Comparison of ENCODE assay signal across 20 cellular contexts in genomic region chr2:145524303-145524702, GRCh38.
DNase-seq lines count a peak whose midpoint lies in the region; ATAC-seq and TF ChIP-seq lines count a peak whose summit lies in the region.
"Had no signal": no experiment of that assay in that cellular context is flagged by ENCODE, and none has a peak within 500 bp of the region (broad histone marks: within the 10 kb centered on the region; RNA-seq: fewer than 3 reads in every experiment).

No MANE protein-coding gene starts in this region.

- H4K8ac ChIP-seq in mesenchymal stem cell (ENCODE audit: low read length), result no peak overlapping the region

- no peak overlapping the region for H3K18ac ChIP-seq in mesenchymal stem cell (ENCODE audit: low read depth in 1 of 2, low read length in 2 of 2)

- no peak overlapping the region for H3K4ac ChIP-seq in mesenchymal stem cell (ENCODE audit: low read depth in 1 of 2, low read length in 2 of 2)

- peak overlapping the region; percentile 63 for H2AFZ ChIP-seq in PC-9
- no peak overlapping the region for H2AFZ ChIP-seq in mesenchymal stem cell (ENCODE audit: low read depth, low read length)

- POLR2A ChIA-PET in PC-9 (lab: Charles Lee; ENCODE audit: unreplicated experiment), result no interaction called here

- peak overlapping the region; percentile 0 for H3K4me3 ChIP-seq in right cardiac atrium (ENCODE audit: low read length)
- H3K4me3 ChIP-seq in heart right ventricle, result peak overlapping the region in 1 of 10 donors; percentile 12
- H3K4me3 ChIP-seq in PC-9, result no peak overlapping the region
- H3K4me3 ChIP-seq in mesenchymal stem cell (ENCODE audit: insufficient read depth in 1 of 2, low read depth in 1 of 2, low read length in 2 of 2), result no peak overlapping the region
- H3K4me3 ChIP-seq: SJCRH30 had no signal

- TF ChIP-seq CTCF in heart right ventricle (IDR thresholded peaks at IDR 0.05) (no peak), PC-9 (conservative IDR thresholded peaks at IDR 0.05) (no peak)

- no peaks in the 10 kb centered on the region for H3K79me1 ChIP-seq in mesenchymal stem cell (replicated peaks; ENCODE audit: low read length, poor library complexity, severe bottlenecking)

- ATAC-seq in right cardiac atrium (no peak), heart right ventricle (no peak)
- ATAC-seq: Right ventricle myocardium inferior had no signal

- no peak overlapping the region for H2BK15ac ChIP-seq in mesenchymal stem cell (ENCODE audit: low read depth, poor library complexity, severe bottlenecking)

- no peaks in the 10 kb centered on the region for H4K20me1 ChIP-seq in PC-9 (ENCODE audit: insufficient read depth)

- no peaks in the 10 kb centered on the region for H3K79me2 ChIP-seq in PC-9 (ENCODE audit: low read depth)

- CTCF ChIA-PET in PC-9 (lab: Charles Lee), result no interaction called here

- no peak for DNase-seq in right cardiac atrium
- no peak for DNase-seq in heart right ventricle
- DNase-seq in PC-9, result no peak
- no peak for DNase-seq in mesenchymal stem cell
- no peak for DNase-seq in SKM-1 (lab: John Stamatoyannopoulos, UW; ENCODE audit: unreplicated experiment)
- DNase-seq in activated CD8-positive, alpha-beta memory T cell treated with anti-CD3 and anti-CD28 coated beads for 24 hours, result no peak
- DNase-seq in stimulated activated naive CD4-positive, alpha-beta T cell treated with Interleukin-2 at 50 U/mL for 16 hours (lab: John Stamatoyannopoulos, UW), result no peak
- DNase-seq: 8988T, DMS153, DND-41, H7, NCI-H1105 treated with DMSO at 0.1 percent for 48 hours, NCI-H146, NCI-H1930, NCI-H2107, NCI-H524 treated with DMSO at 0.1 percent for 48 hours, NCI-H82, SJCRH30 had no signal

- H3K4me1 ChIP-seq in right cardiac atrium (ENCODE audit: control insufficient read depth, insufficient read depth, low read length), result no peaks in the 10 kb centered on the region
- no peaks in the 10 kb centered on the region for H3K4me1 ChIP-seq in heart right ventricle
- no peaks in the 10 kb centered on the region for H3K4me1 ChIP-seq in PC-9 (replicated peaks; ENCODE audit: insufficient read depth)
- H3K4me1 ChIP-seq in mesenchymal stem cell (ENCODE audit: control insufficient read depth, insufficient read depth, low read depth, low read length), result no peaks in the 10 kb centered on the region
- H3K4me1 ChIP-seq: SJCRH30 had no signal

- H3K9me3 ChIP-seq in right cardiac atrium (ENCODE audit: control insufficient read depth, low read length) (no peaks in the 10 kb centered on the region), heart right ventricle (peaks cover 0 to 14% (median 0%) of the 10 kb centered on the region in 11 donors), PC-9 (ENCODE audit: insufficient read depth, low read depth) (no peaks in the 10 kb centered on the region), mesenchymal stem cell (ENCODE audit: control insufficient read depth, low read length) (no peaks in the 10 kb centered on the region)

- H3K27ac ChIP-seq in right cardiac atrium (ENCODE audit: low read length) (no peak overlapping the region), heart right ventricle (no peak overlapping the region), PC-9 (no peak overlapping the region), mesenchymal stem cell (ENCODE audit: low read length, poor library complexity, severe bottlenecking) (no peak overlapping the region)
- H3K27ac ChIP-seq: HL-60, SJCRH30 had no signal

- H3K14ac ChIP-seq in mesenchymal stem cell (ENCODE audit: low read length in 2 of 2), result no peak overlapping the region

- H3K27me3 ChIP-seq in right cardiac atrium (ENCODE audit: control insufficient read depth, insufficient read depth) (no peaks in the 10 kb centered on the region), heart right ventricle (no peaks in the 10 kb centered on the region), PC-9 (ENCODE audit: insufficient read depth, low read depth) (no peaks in the 10 kb centered on the region), mesenchymal stem cell (ENCODE audit: control insufficient read depth in 1 of 2, insufficient read depth in 1 of 2, low read length in 2 of 2) (no peaks in the 10 kb centered on the region)
- H3K27me3 ChIP-seq: SJCRH30 had no signal

- H3K4me2 ChIP-seq in PC-9, result peak overlapping the region; percentile 24; the same call in 1 of the 2 replicates
- H3K4me2 ChIP-seq in mesenchymal stem cell (ENCODE audit: low read length, poor library complexity, severe bottlenecking), result no peak overlapping the region

- no peak overlapping the region for H2BK5ac ChIP-seq in mesenchymal stem cell (ENCODE audit: low read depth, low read length, poor library complexity, severe bottlenecking)

- no peak overlapping the region for H2AK5ac ChIP-seq in mesenchymal stem cell (ENCODE audit: low read length, severe bottlenecking)

- no peaks in the 10 kb centered on the region for H3K9me2 ChIP-seq in PC-9 (ENCODE audit: insufficient read depth)

- no peaks in the 10 kb centered on the region for H3F3A ChIP-seq in PC-9 (ENCODE audit: insufficient read depth, low read depth)

- H3K23ac ChIP-seq in mesenchymal stem cell (ENCODE audit: low read length in 2 of 2), result no peak overlapping the region

- H3K36me3 ChIP-seq in heart right ventricle (no peaks in the 10 kb centered on the region), PC-9 (ENCODE audit: low read depth) (no peaks in the 10 kb centered on the region), mesenchymal stem cell (ENCODE audit: control insufficient read depth in 1 of 2, insufficient read depth in 2 of 2, low read depth in 1 of 2, low read length in 2 of 2) (no peaks in the 10 kb centered on the region)
- H3K36me3 ChIP-seq: SJCRH30 had no signal

- no peak overlapping the region for H4K91ac ChIP-seq in mesenchymal stem cell (ENCODE audit: low read length)

- no TSS peak for BruUV-seq in PC-9 (replicated peaks; lab: Mats Ljungman, UMichigan)

- no peak overlapping the region for H2BK12ac ChIP-seq in mesenchymal stem cell (ENCODE audit: low read length in 2 of 2)

- intact Hi-C loops in right cardiac atrium (cut with DNase I), result no loop called here
- intact Hi-C loops in heart right ventricle (cut with DNase I), result no loop called here
- intact Hi-C loops in PC-9 (cut with micrococcal nuclease; ENCODE audit: unreplicated experiment), result no loop called here

- WGBS in right cardiac atrium, result 78% methylated on average over 6 of the region's 6 CpGs
- WGBS in heart right ventricle, 2 donors, result 76 to 84% methylated on average over 6 of the region's 6 CpGs
- 96% methylated on average over 5 of the region's 6 CpGs for WGBS in mesenchymal stem cell

- H3K9ac ChIP-seq in mesenchymal stem cell (ENCODE audit: low read length), result peak overlapping the region; percentile 12

- no peak overlapping the region for H2BK120ac ChIP-seq in mesenchymal stem cell (ENCODE audit: low read depth, low read length)
